9 cellular contexts compared by ENCODE assay signal in genomic region chr2:73736378-73736777, GRCh38. TPM values are rescaled to one million over a fixed set of nuclear protein-coding genes. Genes with fewer than 3 reads are reported as not detected.
A peak's percentile ranks its signal among the peaks of the same experiment; 100 is the strongest.
DNase-seq lines count a peak whose midpoint lies in the region; ATAC-seq and TF ChIP-seq lines count a peak whose summit lies in the region.
"Had no signal": no experiment of that assay in that cellular context is flagged by ENCODE, and none has a peak within 500 bp of the region (broad histone marks: within the 10 kb centered on the region; RNA-seq: fewer than 3 reads in every experiment).

No MANE protein-coding gene starts in this region.

- H3K4me3 Mint-ChIP-seq in activated CD8-positive, alpha-beta memory T cell treated with anti-CD3 and anti-CD28 coated beads, Interleukin-2, amount 10 ng/mL, durations not matched to agents 7 days and 5 days: peak overlapping the region; percentile 96
- H3K4me3 Mint-ChIP-seq in activated T-helper 2 cell treated with anti-CD3 and anti-CD28 coated beads, Interferon-gamma antibody, Interleukin-2, Interleukin-4, amounts not matched to agents 10 μg/mL and 5 μg/mL and 100 μg/mL, durations not matched to agents 14 hours and 24 hours and 36 hours (ENCODE audit: low read depth): peak overlapping the region; percentile 97

- peak overlapping the region; percentile 87 for H3K27ac Mint-ChIP-seq in activated CD8-positive, alpha-beta memory T cell treated with anti-CD3 and anti-CD28 coated beads, Interleukin-2, amount 10 ng/mL, durations not matched to agents 7 days and 5 days
- peak overlapping the region; percentile 87 for H3K27ac Mint-ChIP-seq in activated T-helper 2 cell treated with anti-CD3 and anti-CD28 coated beads, Interferon-gamma antibody, Interleukin-2, Interleukin-4, amounts not matched to agents 10 μg/mL and 5 μg/mL and 100 μg/mL, durations not matched to agents 14 hours and 24 hours and 36 hours

- no peaks in the 10 kb centered on the region for H3K27me3 Mint-ChIP-seq in activated CD8-positive, alpha-beta memory T cell treated with anti-CD3 and anti-CD28 coated beads, Interleukin-2, amount 10 ng/mL, durations not matched to agents 7 days and 5 days
- H3K27me3 Mint-ChIP-seq in activated T-helper 2 cell treated with anti-CD3 and anti-CD28 coated beads, Interferon-gamma antibody, Interleukin-2, Interleukin-4, amounts not matched to agents 10 μg/mL and 5 μg/mL and 100 μg/mL, durations not matched to agents 14 hours and 24 hours and 36 hours (ENCODE audit: low read depth): no peaks in the 10 kb centered on the region

- 15% methylated on average over 8 of the region's 8 CpGs for WGBS in thymus

- no peak for TF ChIP-seq POLR2A in erythroblast (IDR thresholded peaks at IDR 0.05; ENCODE audit: low read length)

- H3K36me3 Mint-ChIP-seq in activated CD8-positive, alpha-beta memory T cell treated with anti-CD3 and anti-CD28 coated beads, Interleukin-2, amount 10 ng/mL, durations not matched to agents 7 days and 5 days: peaks cover 33% of the 10 kb centered on the region
- H3K36me3 Mint-ChIP-seq in activated T-helper 2 cell treated with anti-CD3 and anti-CD28 coated beads, Interferon-gamma antibody, Interleukin-2, Interleukin-4, amounts not matched to agents 10 μg/mL and 5 μg/mL and 100 μg/mL, durations not matched to agents 14 hours and 24 hours and 36 hours (ENCODE audit: low read depth): peaks cover 40% of the 10 kb centered on the region

- H3K27ac ChIP-seq in thymus (ENCODE audit: low read depth): peak overlapping the region; percentile 26

- H3K9me3 ChIP-seq in thymus (ENCODE audit: control insufficient read depth): no peaks in the 10 kb centered on the region

- ATAC-seq in activated CD8-positive, alpha-beta memory T cell treated with anti-CD3 and anti-CD28 coated beads, Interleukin-2, amount 10 ng/mL, durations not matched to agents 7 days and 5 days: no peak
- ATAC-seq in left colon: peak; percentile 17

- peaks cover 7% of the 10 kb centered on the region for H3K36me3 ChIP-seq in thymus (ENCODE audit: control insufficient read depth, insufficient read depth)

- H3K4me3 ChIP-seq in thymus (ENCODE audit: low read length): peak overlapping the region; percentile 60

- intact Hi-C loops in activated T-helper 2 cell treated with anti-CD3 and anti-CD28 coated beads, Interferon-gamma antibody, Interleukin-2, Interleukin-4, amounts not matched to agents 10 μg/mL and 5 μg/mL and 100 μg/mL, durations not matched to agents 14 hours and 24 hours and 36 hours (cut with micrococcal nuclease): loop anchor here (2.0 kb wide), 2 partner anchors 502 to 718 kb away; partner anchors contain the start of genes CCT7 and INO80B
- intact Hi-C loops in left colon (cut with DNase I, micrococcal nuclease): no loop called here

- no peaks in the 10 kb centered on the region for H3K27me3 ChIP-seq in thymus (ENCODE audit: control insufficient read depth, insufficient read depth)

- no peak for DNase-seq in activated CD8-positive, alpha-beta memory T cell treated with anti-CD3 and anti-CD28 coated beads, Interleukin-2, amount 10 ng/mL, durations not matched to agents 7 days and 5 days
- DNase-seq in activated CD8-positive, alpha-beta memory T cell treated with anti-CD3 and anti-CD28 coated beads for 24 hours: no peak
- no peak for DNase-seq in activated T-helper 2 cell treated with anti-CD3 and anti-CD28 coated beads, Interferon-gamma antibody, Interleukin-2, Interleukin-4, amounts not matched to agents 10 μg/mL and 5 μg/mL and 100 μg/mL, durations not matched to agents 14 hours and 24 hours and 36 hours (ENCODE audit: low spot score)
- no peak for DNase-seq in left colon
- DNase-seq in NCI-H526 treated with DMSO at 0.1 percent for 48 hours (lab: John Stamatoyannopoulos, UW): no peak
- DNase-seq in MV-4-11 (lab: John Stamatoyannopoulos, UW): no peak
- DNase-seq in erythroblast (lab: John Stamatoyannopoulos, UW): no peak

- no peaks in the 10 kb centered on the region for H3K9me3 Mint-ChIP-seq in activated CD8-positive, alpha-beta memory T cell treated with anti-CD3 and anti-CD28 coated beads, Interleukin-2, amount 10 ng/mL, durations not matched to agents 7 days and 5 days (ENCODE audit: low read depth)
- H3K9me3 Mint-ChIP-seq in activated T-helper 2 cell treated with anti-CD3 and anti-CD28 coated beads, Interferon-gamma antibody, Interleukin-2, Interleukin-4, amounts not matched to agents 10 μg/mL and 5 μg/mL and 100 μg/mL, durations not matched to agents 14 hours and 24 hours and 36 hours: peaks cover 5% of the 10 kb centered on the region

- CTCF ChIA-PET in activated CD8-positive, alpha-beta memory T cell treated with anti-CD3 and anti-CD28 coated beads, Interleukin-2, amount 10 ng/mL, durations not matched to agents 7 days and 5 days (lab: Charles Lee): interaction anchor here (0.8 to 1.5 kb wide), 2 partner anchors 43 to 92 kb away, joined by 3 to 5 read pairs; partner anchors contain the start of genes DUSP11 and STAMBP

- H3K4me1 ChIP-seq in thymus (ENCODE audit: control insufficient read depth, insufficient read depth, low read length): peaks cover 3% of the 10 kb centered on the region

- H3K4me1 Mint-ChIP-seq in activated CD8-positive, alpha-beta memory T cell treated with anti-CD3 and anti-CD28 coated beads, Interleukin-2, amount 10 ng/mL, durations not matched to agents 7 days and 5 days: peaks cover 21% of the 10 kb centered on the region
- peaks cover 8% of the 10 kb centered on the region for H3K4me1 Mint-ChIP-seq in activated T-helper 2 cell treated with anti-CD3 and anti-CD28 coated beads, Interferon-gamma antibody, Interleukin-2, Interleukin-4, amounts not matched to agents 10 μg/mL and 5 μg/mL and 100 μg/mL, durations not matched to agents 14 hours and 24 hours and 36 hours (ENCODE audit: low read depth)

RNA-seq across cellular contexts. Expression of gene TPRKB, which starts 0.8 kb away (rescaled TPM):
- total RNA-seq in activated CD8-positive, alpha-beta memory T cell treated with anti-CD3 and anti-CD28 coated beads, Interleukin-2, amount 10 ng/mL, durations not matched to agents 7 days and 5 days: 10 to 100 TPM; 36.0 to 36.7 TPM
- total RNA-seq in activated T-helper 2 cell treated with anti-CD3 and anti-CD28 coated beads, Interferon-gamma antibody, Interleukin-2, Interleukin-4, amounts not matched to agents 10 μg/mL and 5 μg/mL and 100 μg/mL, durations not matched to agents 14 hours and 24 hours and 36 hours: 31.9 and 36.0 TPM in 2 replicates
- total RNA-seq in left colon: 10 to 100 TPM; 22.5 to 24.4 TPM
- polyA plus RNA-seq in thymus: 78.2 TPM

RNA-seq across cellular contexts. Expression of gene DUSP11, which starts 43.5 kb away (rescaled TPM):
- total RNA-seq in activated CD8-positive, alpha-beta memory T cell treated with anti-CD3 and anti-CD28 coated beads, Interleukin-2, amount 10 ng/mL, durations not matched to agents 7 days and 5 days: 10 to 100 TPM; 23.9 to 30.2 TPM
- 35.2 and 40.1 TPM in 2 replicates for total RNA-seq in activated T-helper 2 cell treated with anti-CD3 and anti-CD28 coated beads, Interferon-gamma antibody, Interleukin-2, Interleukin-4, amounts not matched to agents 10 μg/mL and 5 μg/mL and 100 μg/mL, durations not matched to agents 14 hours and 24 hours and 36 hours
- total RNA-seq in left colon: 10 to 100 TPM; 18.2 to 19.9 TPM
- polyA plus RNA-seq in thymus: 38.7 TPM

RNA-seq across cellular contexts. Expression of gene C2orf78, which starts 47.6 kb away (rescaled TPM):
- total RNA-seq in activated CD8-positive, alpha-beta memory T cell treated with anti-CD3 and anti-CD28 coated beads, Interleukin-2, amount 10 ng/mL, durations not matched to agents 7 days and 5 days: not detected
- not detected in 2 replicates for total RNA-seq in activated T-helper 2 cell treated with anti-CD3 and anti-CD28 coated beads, Interferon-gamma antibody, Interleukin-2, Interleukin-4, amounts not matched to agents 10 μg/mL and 5 μg/mL and 100 μg/mL, durations not matched to agents 14 hours and 24 hours and 36 hours
- not detected for total RNA-seq in left colon
- 0.02 TPM for polyA plus RNA-seq in thymus
- total RNA-seq: LHCN-M2 had no signal
